ENCODE assay signal across 11 cellular contexts in genomic region chr3:141386080-141386594, GRCh38. TPM values are rescaled to one million over a fixed set of nuclear protein-coding genes. Genes with fewer than 3 reads are reported as not detected.
DNase-seq lines count a peak whose midpoint lies in the region; ATAC-seq and TF ChIP-seq lines count a peak whose summit lies in the region.
"Had no signal": no experiment of that assay in that cellular context is flagged by ENCODE, and none has a peak within 500 bp of the region (broad histone marks: within the 10 kb centered on the region; RNA-seq: fewer than 3 reads in every experiment).

No MANE protein-coding gene starts in this region.

- H3F3A ChIP-seq in GM23248 (ENCODE audit: insufficient read depth): peaks cover 79% of the 10 kb centered on the region

- peak overlapping the region; percentile 92 for H3K27ac ChIP-seq in GM23248
- H3K27ac ChIP-seq: SJCRH30 had no signal

- H3K4me3 ChIP-seq in GM23248 (peak overlapping the region; percentile 87), fibroblast of pulmonary artery (replicated peaks; ENCODE audit: low read depth, low read length) (peak overlapping the region; percentile 66)
- H3K4me3 ChIP-seq: lung, SJCRH30 had no signal

- H3K27me3 ChIP-seq in GM23248 (replicated peaks; ENCODE audit: insufficient read depth): no peaks in the 10 kb centered on the region
- H3K27me3 ChIP-seq: SJCRH30 had no signal

- H3K27ac Mint-ChIP-seq in stimulated activated effector memory CD8-positive, alpha-beta T cell treated with anti-CD3 and anti-CD28 coated beads, Interleukin-12 subunit alpha, Interleukin-12 subunit beta, amount 100 ng/mL, for 72 hours: no peak overlapping the region

- peak overlapping the region; percentile 33; the same call in 1 of the 2 replicates for H2AFZ ChIP-seq in GM23248

- H3K4me1 Mint-ChIP-seq in stimulated activated effector memory CD8-positive, alpha-beta T cell treated with anti-CD3 and anti-CD28 coated beads, Interleukin-12 subunit alpha, Interleukin-12 subunit beta, amount 100 ng/mL, for 72 hours: peaks cover 19% of the 10 kb centered on the region

- TF ChIP-seq CTCF in fibroblast of pulmonary artery (IDR thresholded peaks at IDR 0.05; ENCODE audit: low read length, missing control alignments): no peak

- ATAC-seq in stimulated activated effector memory CD8-positive, alpha-beta T cell treated with anti-CD3 and anti-CD28 coated beads, Interleukin-12 subunit alpha, Interleukin-12 subunit beta, amount 100 ng/mL, for 72 hours: no peak
- ATAC-seq in GM18517 (IDR thresholded peaks at IDR 0.05; ENCODE audit: unreplicated experiment): no peak

- peaks cover 72% of the 10 kb centered on the region for H3K4me1 ChIP-seq in GM23248 (ENCODE audit: insufficient read depth)
- H3K4me1 ChIP-seq: SJCRH30 had no signal

- no peaks in the 10 kb centered on the region for H3K9me3 ChIP-seq in GM23248 (ENCODE audit: low read depth)
- H3K9me3 ChIP-seq: SJCRH30 had no signal

- H3K36me3 Mint-ChIP-seq in stimulated activated effector memory CD8-positive, alpha-beta T cell treated with anti-CD3 and anti-CD28 coated beads, Interleukin-12 subunit alpha, Interleukin-12 subunit beta, amount 100 ng/mL, for 72 hours: no peaks in the 10 kb centered on the region

- H4K20me1 ChIP-seq in GM23248 (ENCODE audit: insufficient read depth): no peaks in the 10 kb centered on the region

- H3K9ac ChIP-seq in GM23248: peak overlapping the region; percentile 88

- no peaks in the 10 kb centered on the region for H3K9me3 Mint-ChIP-seq in stimulated activated effector memory CD8-positive, alpha-beta T cell treated with anti-CD3 and anti-CD28 coated beads, Interleukin-12 subunit alpha, Interleukin-12 subunit beta, amount 100 ng/mL, for 72 hours

- 5 to 8% methylated on average over 6 of the region's 6 CpGs for WGBS in GM23248 (ENCODE audit: low coverage in 1 of 2, low lambda C conversion rate in 2 of 2, missing lambda C conversion rate in 2 of 2), 2 experiments

- in situ Hi-C loops in GM23248 (cut with MboI): no loop called here

- H3K4me3 Mint-ChIP-seq in stimulated activated effector memory CD8-positive, alpha-beta T cell treated with anti-CD3 and anti-CD28 coated beads, Interleukin-12 subunit alpha, Interleukin-12 subunit beta, amount 100 ng/mL, for 72 hours: peak overlapping the region; percentile 19

- no peaks in the 10 kb centered on the region for H3K9me2 ChIP-seq in GM23248 (ENCODE audit: insufficient read depth)

- peak overlapping the region; percentile 93 for H3K4me2 ChIP-seq in GM23248 (ENCODE audit: unreplicated experiment)

- DNase-seq in GM23248: no peak
- DNase-seq in RPMI8226: peak; percentile 63
- DNase-seq in fibroblast of pulmonary artery (ENCODE audit: low read depth): no peak
- DNase-seq in stimulated activated effector memory CD8-positive, alpha-beta T cell treated with anti-CD3 and anti-CD28 coated beads, Interleukin-12 subunit alpha, Interleukin-12 subunit beta, amount 100 ng/mL, for 72 hours (ENCODE audit: low spot score in 2 of 2): no peak
- no peak for DNase-seq in GDM1 (lab: John Stamatoyannopoulos, UW)
- DNase-seq in effector CD4-positive, alpha-beta T cell: no peak
- no peak for DNase-seq in Ammon's horn (ENCODE audit: low spot score)
- DNase-seq: NCI-H1048, SJCRH30 had no signal

- peaks cover 69% of the 10 kb centered on the region for H3K79me2 ChIP-seq in GM23248 (ENCODE audit: insufficient read depth)

- peaks cover 13% of the 10 kb centered on the region; the same call in 1 of the 2 replicates for H3K36me3 ChIP-seq in GM23248 (ENCODE audit: low read depth)

RNA-seq across cellular contexts. Expression of gene ZBTB38, which starts 17.8 kb away (rescaled TPM):
- total RNA-seq in GM23248 (2014; rRNA removed; shearing (Covaris generic)): 159 and 175 TPM in 2 replicates
- 107 and 112 TPM in 2 replicates for polyA plus RNA-seq in GM23248 (2016; fragmentation: Nextera tagmentation; extraction: Ambion mirVana)
